Comparison of ENCODE assay signal across 17 cellular contexts in the genomic region with DNA sequence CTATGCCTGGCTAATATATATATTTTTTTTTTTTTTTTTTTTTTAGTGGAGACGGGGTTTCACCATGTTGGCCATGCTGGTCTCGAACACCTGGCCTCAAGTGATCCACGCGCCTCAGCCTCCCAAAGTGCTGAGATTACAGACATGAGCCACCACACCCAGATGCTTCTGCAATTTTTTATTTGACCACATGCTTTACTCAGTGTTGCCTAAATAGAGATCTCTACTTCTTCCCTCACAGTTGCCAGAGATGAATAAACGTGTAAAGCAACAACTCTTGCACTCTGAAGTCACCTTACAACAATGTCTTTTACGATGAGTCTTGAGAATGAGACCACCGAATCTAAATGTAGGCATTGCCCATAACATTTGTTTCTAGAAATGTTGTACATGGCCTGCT.
DNase-seq lines count a peak whose midpoint lies in the region; ATAC-seq and TF ChIP-seq lines count a peak whose summit lies in the region.
"Had no signal": no experiment of that assay in that cellular context is flagged by ENCODE, and none has a peak within 500 bp of the region (broad histone marks: within the 10 kb centered on the region; RNA-seq: fewer than 3 reads in every experiment).

No MANE protein-coding gene starts in this region.

- intact Hi-C loops in left ventricle myocardium inferior (cut with micrococcal nuclease) (no loop called here), heart left ventricle (cut with DNase I) (no loop called here)

- H3K4me3 Mint-ChIP-seq in nephron progenitor cell, result no peak overlapping the region
- H3K4me3 Mint-ChIP-seq: CD14-positive monocyte; CD4-positive, alpha-beta memory T cell; H9 had no signal

- no peaks in the 10 kb centered on the region for H3K27me3 ChIP-seq in left ventricle myocardium inferior (ENCODE audit: low read depth)
- H3K27me3 ChIP-seq in heart left ventricle, result peaks cover 0 to 4% (median 0%) of the 10 kb centered on the region in 9 donors
- H3K27me3 ChIP-seq: BLaER1 had no signal

- H3K4me1 ChIP-seq in left ventricle myocardium inferior (peaks cover 6% of the 10 kb centered on the region), heart left ventricle (peaks cover 0 to 9% (median 0%) of the 10 kb centered on the region in 12 donors)
- H3K4me1 ChIP-seq: A549, BLaER1 had no signal

- no peaks in the 10 kb centered on the region for H3K36me3 ChIP-seq in left ventricle myocardium inferior
- no peaks in the 10 kb centered on the region for H3K36me3 ChIP-seq in heart left ventricle
- H3K36me3 ChIP-seq: BLaER1 had no signal

- no peak for DNase-seq in left ventricle myocardium inferior
- no peak for DNase-seq in heart left ventricle
- DNase-seq in RPMI8226, result peak; percentile 6
- no peak for DNase-seq in nephron progenitor cell
- no peak for DNase-seq in NOMO-1 (lab: John Stamatoyannopoulos, UW; ENCODE audit: unreplicated experiment in 2 of 2)
- no peak for DNase-seq in SHP77 treated with DMSO at 0.1 percent for 48 hours (lab: John Stamatoyannopoulos, UW)
- no peak for DNase-seq in NCI-H2196 (lab: John Stamatoyannopoulos, UW; ENCODE audit: unreplicated experiment)
- DNase-seq: CD4-positive, alpha-beta memory T cell; DMS153; DMS79; GF-D8; H9 had no signal

- no peaks in the 10 kb centered on the region for H3K9me3 ChIP-seq in left ventricle myocardium inferior (replicated peaks)
- H3K9me3 ChIP-seq in heart left ventricle, result no peaks in the 10 kb centered on the region
- H3K9me3 ChIP-seq: A549, BLaER1 had no signal

- peaks cover 3% of the 10 kb centered on the region for H3K27me3 Mint-ChIP-seq in nephron progenitor cell (ENCODE audit: low read depth, poor library complexity)

- H3K36me3 Mint-ChIP-seq in nephron progenitor cell (ENCODE audit: low read depth), result no peaks in the 10 kb centered on the region
- H3K36me3 Mint-ChIP-seq: CD14-positive monocyte; CD4-positive, alpha-beta memory T cell had no signal

- TF ChIP-seq POLR2A in heart left ventricle (IDR thresholded peaks at IDR 0.05), result no peak

- peak overlapping the region; percentile 67 for H3K27ac Mint-ChIP-seq in nephron progenitor cell
- H3K27ac Mint-ChIP-seq: CD14-positive monocyte; CD4-positive, alpha-beta memory T cell; H9 had no signal

- no peaks in the 10 kb centered on the region for H3K4me1 Mint-ChIP-seq in nephron progenitor cell
- H3K4me1 Mint-ChIP-seq: CD14-positive monocyte; CD4-positive, alpha-beta memory T cell had no signal

- H3K4me3 ChIP-seq in left ventricle myocardium inferior, result no peak overlapping the region
- H3K4me3 ChIP-seq in heart left ventricle, result no peak overlapping the region
- H3K4me3 ChIP-seq: A549, BLaER1 had no signal

- no peak for TF ChIP-seq CTCF in left ventricle myocardium inferior (IDR thresholded peaks at IDR 0.05; ENCODE audit: borderline replicate concordance)
- no peak for TF ChIP-seq CTCF in heart left ventricle (IDR thresholded peaks at IDR 0.05)
- no peak for TF ChIP-seq CTCF in nephron progenitor cell (IDR thresholded peaks at IDR 0.05)

- no peaks in the 10 kb centered on the region for H3K9me3 Mint-ChIP-seq in nephron progenitor cell
- H3K9me3 Mint-ChIP-seq: CD14-positive monocyte; CD4-positive, alpha-beta memory T cell; H9 had no signal

- no peak for ATAC-seq in heart left ventricle
- ATAC-seq: A549, HepG2 had no signal

- WGBS in heart left ventricle, 4 donors, result 77 to 86% (median 82%) methylated on average over 6 to 7 of the region's 7 CpGs

- peak overlapping the region; percentile 27 for H3K27ac ChIP-seq in left ventricle myocardium inferior (replicated peaks)
- no peak overlapping the region for H3K27ac ChIP-seq in heart left ventricle
- H3K27ac ChIP-seq: 22Rv1, A549, BLaER1 had no signal
